ENCODE assay signal across 16 cellular contexts in the genomic region with DNA sequence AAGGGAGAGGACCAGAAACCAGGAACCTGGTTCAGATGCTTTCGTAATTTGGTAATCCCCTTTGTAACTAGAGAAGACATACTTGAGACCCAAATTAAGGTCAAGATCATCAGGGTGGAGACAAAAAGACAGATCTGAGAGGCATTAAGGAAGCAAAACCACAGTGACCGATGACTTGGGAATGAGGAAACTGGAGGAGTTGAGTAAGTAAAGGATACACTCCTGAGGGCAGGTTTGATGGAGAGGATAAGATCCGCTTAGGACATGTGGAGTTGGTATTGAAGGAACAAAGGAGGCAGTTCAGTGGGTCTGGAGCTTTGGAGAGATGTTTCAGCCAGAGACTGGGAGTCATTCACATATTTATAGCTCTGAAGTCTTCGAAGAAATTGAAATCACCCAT. TPM values are rescaled to one million over a fixed set of nuclear protein-coding genes. Genes with fewer than 3 reads are reported as not detected.
DNase-seq lines count a peak whose midpoint lies in the region; ATAC-seq and TF ChIP-seq lines count a peak whose summit lies in the region.
"Had no signal": no experiment of that assay in that cellular context is flagged by ENCODE, and none has a peak within 500 bp of the region (broad histone marks: within the 10 kb centered on the region; RNA-seq: fewer than 3 reads in every experiment).

No MANE protein-coding gene starts in this region.

- H3K4me3 Mint-ChIP-seq in stimulated activated memory B cell treated with anti-CD40 and anti-IgM and Interleukin-4, amounts not matched to agents 10 μg/mL and 1 μg/mL and 100 μg/mL, for 72 hours: no peak overlapping the region
- H3K4me3 Mint-ChIP-seq: natural killer cell treated with Interleukin-12 subunit alpha and Interleukin-12 subunit beta and Interleukin-15 and Interleukin-18, amount 100 ng/mL, for 72 hours had no signal

- TF ChIP-seq CTCF in RWPE2 (IDR thresholded peaks at IDR 0.05; ENCODE audit: poor library complexity, severe bottlenecking) (no peak), fibroblast of villous mesenchyme (IDR thresholded peaks at IDR 0.05; ENCODE audit: insufficient read depth, low read depth, low read length) (no peak)

- in situ Hi-C loops in GM23248 (cut with MboI): loop anchor here (10.0 kb wide), 1 partner anchor 100 kb away; a partner anchor contains a TSS

- H3K4me3 ChIP-seq in GM23248: no peak overlapping the region
- no peak overlapping the region for H3K4me3 ChIP-seq in RWPE2 (ENCODE audit: severe bottlenecking)
- no peak overlapping the region for H3K4me3 ChIP-seq in fibroblast of villous mesenchyme (ENCODE audit: low read depth, low read length)
- H3K4me3 ChIP-seq: SJCRH30, uterus had no signal

- 75 to 80% methylated on average over 4 of the region's 4 CpGs for WGBS in GM23248 (ENCODE audit: low coverage in 1 of 2, low lambda C conversion rate in 2 of 2, missing lambda C conversion rate in 2 of 2), 2 experiments

- no peaks in the 10 kb centered on the region for H3K79me2 ChIP-seq in GM23248 (ENCODE audit: insufficient read depth)

- H3K27me3 ChIP-seq in GM23248 (replicated peaks; ENCODE audit: insufficient read depth) (no peaks in the 10 kb centered on the region), RWPE2 (ENCODE audit: insufficient read depth, poor library complexity, severe bottlenecking) (no peaks in the 10 kb centered on the region)
- H3K27me3 ChIP-seq: SJCRH30, uterus had no signal

- H3K4me1 Mint-ChIP-seq in stimulated activated memory B cell treated with anti-CD40 and anti-IgM and Interleukin-4, amounts not matched to agents 10 μg/mL and 1 μg/mL and 100 μg/mL, for 72 hours: peaks cover 28% of the 10 kb centered on the region

- H3K9me2 ChIP-seq in GM23248 (ENCODE audit: insufficient read depth): no peaks in the 10 kb centered on the region

- no peak overlapping the region for H3K9ac ChIP-seq in GM23248

- H3F3A ChIP-seq in GM23248 (ENCODE audit: insufficient read depth): peaks cover 4% of the 10 kb centered on the region; the same call in 1 of the 2 replicates

- no peaks in the 10 kb centered on the region for H3K27me3 Mint-ChIP-seq in stimulated activated memory B cell treated with anti-CD40 and anti-IgM and Interleukin-4, amounts not matched to agents 10 μg/mL and 1 μg/mL and 100 μg/mL, for 72 hours

- H3K9me3 ChIP-seq in GM23248 (ENCODE audit: low read depth) (no peaks in the 10 kb centered on the region), RWPE2 (ENCODE audit: severe bottlenecking) (no peaks in the 10 kb centered on the region)
- H3K9me3 ChIP-seq: SJCRH30, uterus had no signal

- H3K4me2 ChIP-seq in GM23248 (ENCODE audit: unreplicated experiment): no peak overlapping the region

- ATAC-seq in RWPE2 (ENCODE audit: low read depth) (peak; percentile 67), HG02970 (IDR thresholded peaks at IDR 0.05; ENCODE audit: low FRiP score, unreplicated experiment) (no peak)
- no peak for ATAC-seq in stimulated activated memory B cell treated with anti-CD40 and anti-IgM and Interleukin-4, amounts not matched to agents 10 μg/mL and 1 μg/mL and 100 μg/mL, for 72 hours
- ATAC-seq: natural killer cell treated with Interleukin-12 subunit alpha and Interleukin-12 subunit beta and Interleukin-15 and Interleukin-18, amount 100 ng/mL, for 72 hours had no signal

- H3K9me3 Mint-ChIP-seq in stimulated activated memory B cell treated with anti-CD40 and anti-IgM and Interleukin-4, amounts not matched to agents 10 μg/mL and 1 μg/mL and 100 μg/mL, for 72 hours: no peaks in the 10 kb centered on the region
- H3K9me3 Mint-ChIP-seq: natural killer cell treated with Interleukin-12 subunit alpha and Interleukin-12 subunit beta and Interleukin-15 and Interleukin-18, amount 100 ng/mL, for 72 hours had no signal

- H3K4me1 ChIP-seq in GM23248 (ENCODE audit: insufficient read depth): peaks cover 10% of the 10 kb centered on the region; the same call in 1 of the 2 replicates
- no peaks in the 10 kb centered on the region for H3K4me1 ChIP-seq in RWPE2 (ENCODE audit: insufficient read depth, poor library complexity, severe bottlenecking)
- H3K4me1 ChIP-seq: SJCRH30, uterus had no signal

- DNase-seq in GM23248 (peak; percentile 57), RWPE2 (ENCODE audit: low spot score) (no peak), fibroblast of villous mesenchyme (ENCODE audit: low read depth) (peak; percentile 17), NCI-H146 treated with DMSO at 0.1 percent for 48 hours (lab: John Stamatoyannopoulos, UW; ENCODE audit: unreplicated experiment) (no peak)
- no peak for DNase-seq in stimulated activated CD4-positive, alpha-beta T cell treated with anti-CD3 and anti-CD28 coated beads, Interleukin-1b, Interleukin-23, amount 100 ng/mL, for 48 hours
- DNase-seq: activated gamma-delta T cell; effector memory CD4-positive, alpha-beta T cell; glutamatergic neuron; left cardiac atrium; NCI-H2107; retina; SJCRH30; uterus had no signal

- H4K20me1 ChIP-seq in GM23248 (ENCODE audit: insufficient read depth): no peaks in the 10 kb centered on the region

- peak overlapping the region; percentile 7 for H3K27ac Mint-ChIP-seq in stimulated activated memory B cell treated with anti-CD40 and anti-IgM and Interleukin-4, amounts not matched to agents 10 μg/mL and 1 μg/mL and 100 μg/mL, for 72 hours
- H3K27ac Mint-ChIP-seq: natural killer cell treated with Interleukin-12 subunit alpha and Interleukin-12 subunit beta and Interleukin-15 and Interleukin-18, amount 100 ng/mL, for 72 hours had no signal

- H3K27ac ChIP-seq in GM23248 (no peak overlapping the region), RWPE2 (ENCODE audit: poor library complexity, severe bottlenecking) (no peak overlapping the region)
- H3K27ac ChIP-seq: SJCRH30, uterus had no signal

- H3K36me3 ChIP-seq in GM23248 (ENCODE audit: low read depth) (no peaks in the 10 kb centered on the region), RWPE2 (ENCODE audit: low read depth) (no peaks in the 10 kb centered on the region)
- H3K36me3 ChIP-seq: SJCRH30, uterus had no signal

- H2AFZ ChIP-seq in GM23248: peak overlapping the region; percentile 29; the same call in 1 of the 2 replicates

- peaks cover 1% of the 10 kb centered on the region for H3K36me3 Mint-ChIP-seq in stimulated activated memory B cell treated with anti-CD40 and anti-IgM and Interleukin-4, amounts not matched to agents 10 μg/mL and 1 μg/mL and 100 μg/mL, for 72 hours
- H3K36me3 Mint-ChIP-seq: natural killer cell treated with Interleukin-12 subunit alpha and Interleukin-12 subunit beta and Interleukin-15 and Interleukin-18, amount 100 ng/mL, for 72 hours had no signal

RNA-seq across cellular contexts. Expression of a gene that starts 23.7 kb away (rescaled TPM):
- 1.6 TPM in 1 of 2 replicates, not detected in the other for total RNA-seq in GM23248 (2014; rRNA removed; shearing (Covaris generic))
- polyA plus RNA-seq in GM23248 (2016; fragmentation: Nextera tagmentation; extraction: Ambion mirVana): 1.0 and 1.2 TPM in 2 replicates
- total RNA-seq in fibroblast of villous mesenchyme: not detected in 2 replicates
- total RNA-seq: SJCRH30 had no signal

Comparison
In these comparisons a context has a peak if more than half of its experiments do, and no peak if none do; other contexts are left out.
1. DNase-seq: peak in GM23248 (single experiment) and fibroblast of villous mesenchyme (single experiment); none in RWPE2 (single experiment), NCI-H146 treated with DMSO at 0.1 percent for 48 hours (single experiment) and stimulated activated CD4-positive, alpha-beta T cell treated with anti-CD3 and anti-CD28 coated beads, Interleukin-1b, Interleukin-23, amount 100 ng/mL, for 48 hours (single experiment).